In genomic region chr2:165055081-165055879, GRCh38 we compare ENCODE assay signal across 10 cellular contexts.
DNase-seq lines count a peak whose midpoint lies in the region; ATAC-seq, FAIRE-seq and TF ChIP-seq lines count a peak whose summit lies in the region.
"Had no signal": no experiment of that assay in that cellular context is flagged by ENCODE, and none has a peak within 500 bp of the region (broad histone marks: within the 10 kb centered on the region; RNA-seq: fewer than 3 reads in every experiment).

No MANE protein-coding gene starts in this region.

- H3K27ac ChIP-seq in pancreas (peak overlapping the region in 1 of 4 donors; percentile 10), thyroid gland (no peak overlapping the region)

- no peaks in the 10 kb centered on the region for H3K9me3 Mint-ChIP-seq in activated CD4-positive, alpha-beta memory T cell treated with anti-CD3 and anti-CD28 coated beads, Interleukin-2, amount 10 ng/mL, durations not matched to agents 7 days and 5 days
- H3K9me3 Mint-ChIP-seq: nephron had no signal

- CTCF ChIA-PET in activated CD4-positive, alpha-beta memory T cell treated with anti-CD3 and anti-CD28 coated beads, Interleukin-2, amount 10 ng/mL, durations not matched to agents 7 days and 5 days (lab: Charles Lee), result no interaction called here

- TF ChIP-seq CTCF in fibroblast of pulmonary artery (IDR thresholded peaks at IDR 0.05; ENCODE audit: low read length, missing control alignments), result no peak
- TF ChIP-seq CTCF in pancreas (IDR thresholded peaks at IDR 0.05), result no peak
- no peak for TF ChIP-seq CTCF in thyroid gland (IDR thresholded peaks at IDR 0.05)

- no peak overlapping the region for H3K4me3 Mint-ChIP-seq in activated CD4-positive, alpha-beta memory T cell treated with anti-CD3 and anti-CD28 coated beads, Interleukin-2, amount 10 ng/mL, durations not matched to agents 7 days and 5 days
- H3K4me3 Mint-ChIP-seq: nephron had no signal

- no peak overlapping the region for H3K4me3 ChIP-seq in fibroblast of pulmonary artery (replicated peaks; ENCODE audit: low read depth, low read length)
- H3K4me3 ChIP-seq in pancreas, result no peak overlapping the region
- no peak overlapping the region for H3K4me3 ChIP-seq in thyroid gland (replicated peaks in 1 of 3)

- H3K36me3 ChIP-seq in pancreas (no peaks in the 10 kb centered on the region), thyroid gland (no peaks in the 10 kb centered on the region)

- H3K4me1 Mint-ChIP-seq in activated CD4-positive, alpha-beta memory T cell treated with anti-CD3 and anti-CD28 coated beads, Interleukin-2, amount 10 ng/mL, durations not matched to agents 7 days and 5 days, result peaks cover 5% of the 10 kb centered on the region

- ATAC-seq in pancreas, result peak; percentile 56 to 89 (median 84)

- H3K4me1 ChIP-seq in pancreas (peaks cover 4 to 11% (median 5%) of the 10 kb centered on the region in 3 donors), thyroid gland (no peaks in the 10 kb centered on the region)

- peaks cover 0 to 2% (median 0%) of the 10 kb centered on the region in 4 donors for H3K9me3 ChIP-seq in pancreas
- no peaks in the 10 kb centered on the region for H3K9me3 ChIP-seq in thyroid gland

- FAIRE-seq in HTR-8/SVneo (lab: Jason Lieb, UNC) (peak; percentile 52), pancreas (lab: Jason Lieb, UNC) (no peak)

- no peak overlapping the region for H3K27ac Mint-ChIP-seq in activated CD4-positive, alpha-beta memory T cell treated with anti-CD3 and anti-CD28 coated beads, Interleukin-2, amount 10 ng/mL, durations not matched to agents 7 days and 5 days

- H3K27me3 ChIP-seq in pancreas (no peaks in the 10 kb centered on the region), thyroid gland (no peaks in the 10 kb centered on the region)

- intact Hi-C loops in pancreas (cut with DNase I) (no loop called here), thyroid gland (cut with DNase I) (no loop called here)

- TF ChIP-seq POLR2A in thyroid gland (IDR thresholded peaks at IDR 0.05), result no peak

- no peak for DNase-seq in HTR-8/SVneo (ENCODE audit: insufficient read length, low spot score)
- DNase-seq in NCI-H226, result peak; percentile 70
- peak; percentile 5 for DNase-seq in fibroblast of pulmonary artery (ENCODE audit: low read depth)
- no peak for DNase-seq in pancreas
- no peak for DNase-seq in thyroid gland
- DNase-seq in activated CD4-positive, alpha-beta memory T cell treated with anti-CD3 and anti-CD28 coated beads, Interleukin-2, amount 10 ng/mL, durations not matched to agents 7 days and 5 days, result no peak
- DNase-seq in medulla oblongata (ENCODE audit: extremely low spot score), result no peak
- no peak for DNase-seq in HT-29 (ENCODE audit: low spot score)
- DNase-seq: activated CD4-positive, alpha-beta T cell treated with anti-CD3 and anti-CD28 coated beads for 1 hour had no signal

- 19 to 22% methylated on average over 6 of the region's 6 CpGs for WGBS in pancreas, 2 donors
- WGBS in thyroid gland, 2 donors, result 76 to 78% methylated on average over 6 of the region's 6 CpGs

- no peaks in the 10 kb centered on the region for H3K27me3 Mint-ChIP-seq in activated CD4-positive, alpha-beta memory T cell treated with anti-CD3 and anti-CD28 coated beads, Interleukin-2, amount 10 ng/mL, durations not matched to agents 7 days and 5 days

- POLR2A ChIA-PET in activated CD4-positive, alpha-beta memory T cell treated with anti-CD3 and anti-CD28 coated beads, Interleukin-2, amount 10 ng/mL, durations not matched to agents 7 days and 5 days (lab: Charles Lee), result no interaction called here

- H3K36me3 Mint-ChIP-seq in activated CD4-positive, alpha-beta memory T cell treated with anti-CD3 and anti-CD28 coated beads, Interleukin-2, amount 10 ng/mL, durations not matched to agents 7 days and 5 days (ENCODE audit: low read depth), result no peaks in the 10 kb centered on the region

Comparison
In these comparisons a context has a peak if more than half of its experiments do, and no peak if none do; other contexts are left out.
1. DNase-seq: peak in NCI-H226 (single experiment) and fibroblast of pulmonary artery (single experiment); none in HTR-8/SVneo (single experiment), pancreas (0 of 6), thyroid gland (0 of 2), activated CD4-positive, alpha-beta memory T cell treated with anti-CD3 and anti-CD28 coated beads, Interleukin-2, amount 10 ng/mL, durations not matched to agents 7 days and 5 days (single experiment), medulla oblongata (single experiment) and HT-29 (single experiment).